ENCODE assay signal across 23 cellular contexts in the genomic region with DNA sequence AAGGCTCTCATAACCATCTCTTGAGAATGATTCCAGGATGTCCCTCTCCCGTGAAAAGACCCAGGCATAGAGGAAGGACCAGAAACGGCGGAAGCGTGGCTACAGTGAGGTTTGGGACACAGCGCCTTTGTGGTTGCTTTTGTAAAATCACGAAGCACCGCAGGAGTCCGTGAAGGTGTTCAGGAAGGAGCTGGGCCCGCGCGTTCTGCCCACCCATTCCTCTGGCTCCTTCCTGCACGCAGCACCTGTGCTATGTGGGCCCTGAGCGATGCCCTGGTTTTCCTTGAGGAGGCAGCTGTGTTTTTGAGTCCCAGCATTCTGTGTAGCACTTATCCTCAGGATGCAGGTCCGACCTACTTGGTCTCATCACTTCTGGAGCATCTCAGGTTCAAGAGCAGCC.
"Had no signal": no experiment of that assay in that cellular context is flagged by ENCODE, and none has a peak within 500 bp of the region (broad histone marks: within the 10 kb centered on the region; RNA-seq: fewer than 3 reads in every experiment).

No MANE protein-coding gene starts in this region.

- ATAC-seq: esophagus mucosa; gastrocnemius medialis; left colon; lower lobe of right lung; natural killer cell treated with Interleukin-12 subunit alpha and Interleukin-12 subunit beta and Interleukin-15 and Interleukin-18, amount 100 ng/mL, for 72 hours; stimulated activated memory B cell treated with anti-CD40 and anti-IgM and Interleukin-4, amounts not matched to agents 10 μg/mL and 1 μg/mL and 100 μg/mL, for 72 hours; stimulated activated naive CD8-positive, alpha-beta T cell treated with anti-CD3 and anti-CD28 coated beads, Interleukin-15, Interleukin-2, amounts not matched to agents 100 U/mL and 50 U/mL, for 24 hours had no signal

- H3K27me3 ChIP-seq: gastrocnemius medialis, hepatocyte, neural progenitor cell, right atrium auricular region, spleen, testis, tibial artery had no signal

- H3K27ac ChIP-seq: epithelial cell of prostate, gastrocnemius medialis, hepatocyte, left ventricle myocardium inferior, lower lobe of right lung, neural progenitor cell, prostate gland, right atrium auricular region, skin epidermis, spleen, testis, tibial artery had no signal

- H3K4me1 ChIP-seq: gastrocnemius medialis, left ventricle myocardium inferior, lower lobe of right lung, neural progenitor cell, prostate gland, right atrium auricular region, testis, tibial artery had no signal

- DNase-seq: cerebellar nuclear complex; effector CD8-positive, alpha-beta T cell; endodermal cell; foreskin fibroblast; gastrocnemius medialis; left colon; left ventricle myocardium inferior; lower lobe of right lung; stimulated activated CD4-positive, alpha-beta T cell treated with anti-CD3 and anti-CD28 coated beads, Interleukin-4, amount 100 ng/mL, for 4 hours; stimulated activated naive CD8-positive, alpha-beta T cell treated with anti-CD3 and anti-CD28 coated beads, Interleukin-15, Interleukin-2, amounts not matched to agents 100 U/mL and 50 U/mL, for 24 hours; substantia nigra; testis had no signal

- H3K9me3 ChIP-seq: gastrocnemius medialis, lower lobe of right lung, prostate gland, right atrium auricular region, testis, tibial artery had no signal

- H3K4me3 ChIP-seq: gastrocnemius medialis, hepatocyte, left ventricle myocardium inferior, lower lobe of right lung, neural progenitor cell, prostate gland, right atrium auricular region, skin epidermis, spleen, testis, tibial artery had no signal
